27 cellular contexts compared by ENCODE assay signal in the genomic region with DNA sequence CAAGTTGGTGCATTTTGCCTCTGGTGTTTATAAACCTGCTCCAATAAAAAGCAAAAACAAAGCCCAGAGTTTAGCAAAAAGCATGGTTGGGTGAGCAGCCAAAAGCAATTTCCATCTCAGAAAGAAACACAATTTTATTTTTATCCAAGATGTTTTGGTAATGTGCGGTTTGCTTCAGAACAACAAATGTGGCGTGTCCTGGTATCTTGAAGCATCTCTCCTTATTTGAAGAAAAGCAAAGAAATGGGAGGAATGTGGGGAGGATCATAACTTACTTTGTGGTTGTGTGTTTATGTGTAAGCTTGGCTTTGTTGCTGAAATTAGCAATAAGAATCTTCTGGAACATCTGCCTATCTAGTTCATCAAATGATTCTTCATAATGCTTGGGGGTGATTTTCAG.
DNase-seq lines count a peak whose midpoint lies in the region; ATAC-seq and TF ChIP-seq lines count a peak whose summit lies in the region.
"Had no signal": no experiment of that assay in that cellular context is flagged by ENCODE, and none has a peak within 500 bp of the region (broad histone marks: within the 10 kb centered on the region; RNA-seq: fewer than 3 reads in every experiment).

No MANE protein-coding gene starts in this region.

- H3K4me1 Mint-ChIP-seq in HFFc6 (ENCODE audit: low read depth), result peaks cover 12% of the 10 kb centered on the region
- H3K4me1 Mint-ChIP-seq: H9, neural progenitor cell had no signal

- H3K4me3 ChIP-seq in BJ (ENCODE audit: low read depth, low read length), result no peak overlapping the region
- H3K4me3 ChIP-seq: K562, neural progenitor cell had no signal

- TF ChIP-seq CTCF in BJ (IDR thresholded peaks at IDR 0.05; ENCODE audit: insufficient read depth, low read depth, low read length) (no peak), HFFc6 (IDR thresholded peaks at IDR 0.05) (no peak)

- H3K27ac Mint-ChIP-seq in HFFc6, result no peak overlapping the region
- H3K27ac Mint-ChIP-seq: activated CD8-positive, alpha-beta T cell treated with anti-CD3 and anti-CD28 coated beads for 36 hours; activated naive CD8-positive, alpha-beta T cell; H9; neural progenitor cell; T-helper 1 cell treated with Interleukin-12 subunit alpha and Interleukin-12 subunit beta and Interleukin-4 antibody, amounts not matched to agents 30 μg/mL and 1 μg/mL, for 36 hours had no signal

- no peaks in the 10 kb centered on the region for H3K27me3 ChIP-seq in BJ (ENCODE audit: control insufficient read depth, insufficient read depth, low read length)
- H3K27me3 ChIP-seq: neural progenitor cell had no signal

- H3K27me3 Mint-ChIP-seq in HFFc6 (ENCODE audit: insufficient read depth), result no peaks in the 10 kb centered on the region
- H3K27me3 Mint-ChIP-seq: activated CD8-positive, alpha-beta T cell treated with anti-CD3 and anti-CD28 coated beads for 36 hours; activated naive CD8-positive, alpha-beta T cell had no signal

- ATAC-seq in esophagus mucosa, result no peak
- ATAC-seq: activated CD8-positive, alpha-beta T cell treated with anti-CD3 and anti-CD28 coated beads for 36 hours; K562; right cardiac atrium had no signal

- H3K9me3 Mint-ChIP-seq in HFFc6, result no peaks in the 10 kb centered on the region
- H3K9me3 Mint-ChIP-seq: activated CD8-positive, alpha-beta T cell treated with anti-CD3 and anti-CD28 coated beads for 36 hours; CD14-positive monocyte; T-helper 1 cell treated with Interleukin-12 subunit alpha and Interleukin-12 subunit beta and Interleukin-4 antibody, amounts not matched to agents 30 μg/mL and 1 μg/mL, for 36 hours had no signal

- no peak overlapping the region for H3K4me3 Mint-ChIP-seq in HFFc6
- H3K4me3 Mint-ChIP-seq: activated CD8-positive, alpha-beta T cell treated with anti-CD3 and anti-CD28 coated beads for 36 hours; activated naive CD8-positive, alpha-beta T cell; CD14-positive monocyte; H9; neural progenitor cell; T-helper 1 cell treated with Interleukin-12 subunit alpha and Interleukin-12 subunit beta and Interleukin-4 antibody, amounts not matched to agents 30 μg/mL and 1 μg/mL, for 36 hours had no signal

- DNase-seq in BJ (ENCODE audit: low read depth) (peak; percentile 64), HFFc6 (peak; percentile 17), dedifferentiated amniotic fluid mesenchymal stem cell (ENCODE audit: extremely low spot score) (peak; percentile 16), myocyte (ENCODE audit: low read depth) (peak; percentile 41), SW 1271 (lab: John Stamatoyannopoulos, UW) (no peak), NCI-H2171 treated with DMSO at 0.1 percent for 48 hours (lab: John Stamatoyannopoulos, UW) (no peak), NK-92 (lab: John Stamatoyannopoulos, UW; ENCODE audit: unreplicated experiment) (no peak)
- DNase-seq: ACHN; activated CD4-positive, CD25-positive, alpha-beta regulatory T cell treated with anti-CD3 and anti-CD28 coated beads, Interleukin-2, amount 50 U/mL, for 72 hours; activated CD8-positive, alpha-beta T cell treated with anti-CD3 and anti-CD28 coated beads for 36 hours; activated effector memory CD4-positive, alpha-beta T cell treated with Interleukin-2 at 50 U/mL for 16 hours; Calu3; central memory CD4-positive, alpha-beta T cell; foreskin fibroblast; H9; MM.1S; NCI-H2081 treated with DMSO at 0.1 percent for 48 hours; NCI-H774; right cardiac atrium; stimulated activated CD4-positive, alpha-beta T cell treated with anti-CD3 and anti-CD28 coated beads, Interleukin-2, amount 100 ng/mL, for 48 hours; trophoblast cell had no signal

- no peaks in the 10 kb centered on the region for H3K36me3 Mint-ChIP-seq in HFFc6 (ENCODE audit: low read depth)
- H3K36me3 Mint-ChIP-seq: activated naive CD8-positive, alpha-beta T cell; CD14-positive monocyte; neural progenitor cell had no signal

- CTCF ChIA-PET in BJ (lab: Yijun Ruan, JAX), result interaction anchor here (0.6 kb wide), 1 partner anchor 65 kb away, joined by 3 read pairs; no protein-coding TSS in a partner anchor

- POLR2A ChIA-PET in BJ (lab: Charles Lee), result no interaction called here

- no peaks in the 10 kb centered on the region for H3K36me3 ChIP-seq in BJ (ENCODE audit: control insufficient read depth, insufficient read depth, low read length)
- H3K36me3 ChIP-seq: neural progenitor cell had no signal

Comparison
In these comparisons a context has a peak if more than half of its experiments do, and no peak if none do; other contexts are left out.
1. DNase-seq: peak in BJ (single experiment), HFFc6 (single experiment), dedifferentiated amniotic fluid mesenchymal stem cell (single experiment) and myocyte (single experiment); none in SW 1271 (0 of 2), NCI-H2171 treated with DMSO at 0.1 percent for 48 hours (single experiment) and NK-92 (single experiment).